1 cellular context compared by ENCODE assay signal in the genomic region with DNA sequence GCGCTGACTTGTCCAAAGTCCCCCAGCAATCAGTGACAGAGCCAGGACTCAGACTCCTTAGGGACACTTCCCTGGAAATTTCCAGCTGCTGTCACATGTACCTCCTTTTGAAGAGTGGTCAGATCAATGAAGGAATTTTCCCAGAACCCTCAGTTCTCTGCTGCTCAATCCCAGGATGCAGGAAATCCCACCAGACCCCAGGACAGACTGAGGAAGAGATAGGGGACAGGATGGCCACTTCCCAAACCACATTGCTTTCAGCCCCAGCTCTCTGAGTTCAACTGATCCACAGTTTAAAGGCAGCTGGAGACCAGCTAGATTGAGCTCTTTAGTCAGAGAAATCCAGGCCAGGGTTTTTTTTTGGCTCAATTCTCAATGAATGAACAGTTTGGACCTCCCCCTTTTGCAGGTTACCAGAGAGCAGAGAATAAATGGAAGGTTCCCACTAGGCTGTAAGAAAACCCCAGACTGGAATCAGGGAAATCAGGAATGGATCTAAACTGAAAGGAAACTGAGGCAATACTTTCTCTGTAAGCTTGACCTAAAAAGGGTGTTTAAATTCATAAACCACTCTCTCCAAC.
TF ChIP-seq lines count a peak whose summit lies in the region.

No MANE protein-coding gene starts in this region.

TF ChIP-seq in HepG2, 621 proteins besides CTCF, POLR2A, EP300 and RAD21 (continued from another document and continues in another):
- TF ChIP-seq ZNF646 (CRISPR knock-in tag; IDR thresholded peaks at IDR 0.05): no peak
- TF ChIP-seq, protein P1, sequence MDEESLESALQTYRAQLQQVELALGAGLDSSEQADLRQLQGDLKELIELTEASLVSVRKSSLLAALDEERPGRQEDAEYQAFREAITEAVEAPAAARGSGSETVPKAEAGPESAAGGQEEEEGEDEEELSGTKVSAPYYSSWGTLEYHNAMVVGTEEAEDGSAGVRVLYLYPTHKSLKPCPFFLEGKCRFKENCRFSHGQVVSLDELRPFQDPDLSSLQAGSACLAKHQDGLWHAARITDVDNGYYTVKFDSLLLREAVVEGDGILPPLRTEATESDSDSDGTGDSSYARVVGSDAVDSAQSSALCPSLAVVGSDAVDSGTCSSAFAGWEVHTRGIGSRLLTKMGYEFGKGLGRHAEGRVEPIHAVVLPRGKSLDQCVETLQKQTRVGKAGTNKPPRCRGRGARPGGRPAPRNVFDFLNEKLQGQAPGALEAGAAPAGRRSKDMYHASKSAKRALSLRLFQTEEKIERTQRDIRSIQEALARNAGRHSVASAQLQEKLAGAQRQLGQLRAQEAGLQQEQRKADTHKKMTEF (CRISPR knock-in tag; IDR thresholded peaks at IDR 0.05): 0 out of 2 replicates have a peak, but pooled peaks have one; percentile 34
- no peak for TF ChIP-seq RNF2 (conservative IDR thresholded peaks at IDR 0.05; ENCODE audit: low read depth)
- no peak for TF ChIP-seq ZNF556 (CRISPR knock-in tag; IDR thresholded peaks at IDR 0.05; ENCODE audit: borderline replicate concordance)
- no peak; the same call in 1 of the 2 replicates for TF ChIP-seq SIN3A (IDR thresholded peaks at IDR 0.05; ENCODE audit: borderline replicate concordance, low read depth, low read length)
- peak; percentile 26; the same call in 1 of the 2 replicates for TF ChIP-seq GATAD2A (CRISPR knock-in tag; IDR thresholded peaks at IDR 0.05)
- 0 out of 2 replicates have a peak, but pooled peaks have one; percentile 47 for TF ChIP-seq ZFP90 (CRISPR knock-in tag; IDR thresholded peaks at IDR 0.05; ENCODE audit: borderline replicate concordance)
- TF ChIP-seq PRDM10 (CRISPR knock-in tag; IDR thresholded peaks at IDR 0.05; ENCODE audit: low read depth): peak; percentile 72; the same call in 1 of the 2 replicates
- TF ChIP-seq ELF3 (CRISPR knock-in tag; IDR thresholded peaks at IDR 0.05): peak; percentile 8; the same call in 1 of the 2 replicates
- TF ChIP-seq, protein P2, sequence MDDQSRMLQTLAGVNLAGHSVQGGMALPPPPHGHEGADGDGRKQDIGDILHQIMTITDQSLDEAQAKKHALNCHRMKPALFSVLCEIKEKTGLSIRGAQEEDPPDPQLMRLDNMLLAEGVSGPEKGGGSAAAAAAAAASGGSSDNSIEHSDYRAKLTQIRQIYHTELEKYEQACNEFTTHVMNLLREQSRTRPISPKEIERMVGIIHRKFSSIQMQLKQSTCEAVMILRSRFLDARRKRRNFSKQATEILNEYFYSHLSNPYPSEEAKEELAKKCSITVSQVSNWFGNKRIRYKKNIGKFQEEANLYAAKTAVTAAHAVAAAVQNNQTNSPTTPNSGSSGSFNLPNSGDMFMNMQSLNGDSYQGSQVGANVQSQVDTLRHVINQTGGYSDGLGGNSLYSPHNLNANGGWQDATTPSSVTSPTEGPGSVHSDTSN (CRISPR knock-in tag; IDR thresholded peaks at IDR 0.05; ENCODE audit: borderline replicate concordance): no peak
- TF ChIP-seq ZSCAN12 (CRISPR knock-in tag; IDR thresholded peaks at IDR 0.05): no peak
- no peak for TF ChIP-seq ZNF777 (CRISPR knock-in tag; IDR thresholded peaks at IDR 0.05)
- 0 out of 2 replicates have a peak, but pooled peaks have one; percentile 16 for TF ChIP-seq KAT8 (CRISPR knock-in tag; IDR thresholded peaks at IDR 0.05)
- TF ChIP-seq SAP130 (CRISPR knock-in tag; IDR thresholded peaks at IDR 0.05; ENCODE audit: low read depth): peak; percentile 68
- no peak for TF ChIP-seq RNF219 (CRISPR knock-in tag; IDR thresholded peaks at IDR 0.05)
- no peak for TF ChIP-seq ZNF446 (CRISPR knock-in tag; IDR thresholded peaks at IDR 0.05)
- TF ChIP-seq XBP1 (CRISPR knock-in tag; IDR thresholded peaks at IDR 0.05): 0 out of 2 replicates have a peak, but pooled peaks have one; percentile 22
- TF ChIP-seq HNRNPH1 (optimal IDR thresholded peaks at IDR 0.05; ENCODE audit: low read depth, low read length): no peak
- TF ChIP-seq GATA4 (IDR thresholded peaks at IDR 0.05; ENCODE audit: borderline replicate concordance, low read depth): no peak
- TF ChIP-seq ZBTB40 (IDR thresholded peaks at IDR 0.05): no peak
- no peak for TF ChIP-seq ZBTB40 (CRISPR knock-in tag; IDR thresholded peaks at IDR 0.05)
- no peak for TF ChIP-seq TAF15 (IDR thresholded peaks at IDR 0.05; ENCODE audit: low read depth, low read length, poor library complexity, severe bottlenecking)
- TF ChIP-seq ZC3H4 (CRISPR knock-in tag; IDR thresholded peaks at IDR 0.05; ENCODE audit: borderline replicate concordance): no peak
